In the genomic region with DNA sequence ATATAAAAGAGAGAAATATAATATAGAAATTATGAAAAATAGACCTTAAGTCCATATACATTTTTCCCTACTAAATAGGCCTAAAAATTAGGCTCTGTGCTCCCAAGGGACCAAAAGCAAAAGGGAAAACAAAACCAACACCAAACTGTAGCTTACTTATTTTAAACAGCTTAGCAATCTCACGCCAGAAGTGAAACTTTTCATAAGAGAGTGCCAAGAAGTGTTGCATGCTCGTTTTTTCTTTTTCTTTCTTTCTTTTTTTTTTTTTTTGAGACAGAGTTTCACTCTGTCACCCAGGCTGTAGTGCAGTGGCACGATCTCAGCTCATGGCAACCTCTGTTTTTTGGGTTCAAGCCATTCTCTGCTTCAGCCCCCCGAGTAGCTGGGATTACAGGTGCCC, we compare ENCODE assay signal across 14 cellular contexts.
A peak's percentile ranks its signal among the peaks of the same experiment; 100 is the strongest.
DNase-seq lines count a peak whose midpoint lies in the region; ATAC-seq and TF ChIP-seq lines count a peak whose summit lies in the region.
"Had no signal": no experiment of that assay in that cellular context is flagged by ENCODE, and none has a peak within 500 bp of the region (broad histone marks: within the 10 kb centered on the region; RNA-seq: fewer than 3 reads in every experiment).

No MANE protein-coding gene starts in this region.

- CTCF ChIA-PET in OCI-LY7 (lab: Charles Lee; ENCODE audit: unreplicated experiment) = interaction anchor here (1.3 kb wide), 1 partner anchor 9 kb away, joined by 5 read pairs; no protein-coding TSS in a partner anchor
- CTCF ChIA-PET in naive thymus-derived CD4-positive, alpha-beta T cell (lab: Charles Lee) = no interaction called here

- ATAC-seq in GM18867 (IDR thresholded peaks at IDR 0.05; ENCODE audit: unreplicated experiment) (peak; percentile 97), GM21515 (IDR thresholded peaks at IDR 0.05; ENCODE audit: unreplicated experiment) (peak; percentile 96), HG03064 (IDR thresholded peaks at IDR 0.05; ENCODE audit: low read depth, unreplicated experiment) (peak; percentile 96)
- no peak for ATAC-seq in naive thymus-derived CD4-positive, alpha-beta T cell
- ATAC-seq: GM23338 had no signal

- BruUV-seq in OCI-LY7 (replicated peaks; lab: Mats Ljungman, UMichigan) = no TSS peak

- H3K27ac ChIP-seq in OCI-LY7 (ENCODE audit: low read depth, low read length, poor library complexity, severe bottlenecking) = no peak overlapping the region
- no peak overlapping the region for H3K27ac ChIP-seq in naive thymus-derived CD4-positive, alpha-beta T cell (ENCODE audit: low read depth, low read length)
- H3K27ac ChIP-seq: right atrium auricular region, upper lobe of left lung had no signal

- H3K27me3 ChIP-seq in naive thymus-derived CD4-positive, alpha-beta T cell (ENCODE audit: control insufficient read depth in 2 of 2, insufficient read depth in 2 of 2, low read length in 2 of 2) = no peaks in the 10 kb centered on the region
- H3K27me3 ChIP-seq: right atrium auricular region, upper lobe of left lung had no signal

- POLR2A ChIA-PET in OCI-LY7 (lab: Charles Lee) = interaction anchor here (0.6 to 3.4 kb wide), 6 partner anchors 11 to 78 kb away, joined by 3 to 10 read pairs (median 4); no protein-coding TSS in a partner anchor
- POLR2A ChIA-PET in naive thymus-derived CD4-positive, alpha-beta T cell (lab: Charles Lee) = no interaction called here

- H3K4me1 Mint-ChIP-seq in naive thymus-derived CD4-positive, alpha-beta T cell = no peaks in the 10 kb centered on the region
- H3K4me1 Mint-ChIP-seq in activated naive CD8-positive, alpha-beta T cell treated with anti-CD3 and anti-CD28 coated beads for 36 hours = no peaks in the 10 kb centered on the region
- H3K4me1 Mint-ChIP-seq: GM23338 had no signal

- H2AFZ ChIP-seq in OCI-LY7 (ENCODE audit: low read length) = no peak overlapping the region
- H2AFZ ChIP-seq: GM23338 had no signal

- H3K36me3 Mint-ChIP-seq in naive thymus-derived CD4-positive, alpha-beta T cell = no peaks in the 10 kb centered on the region
- H3K36me3 Mint-ChIP-seq in activated naive CD8-positive, alpha-beta T cell treated with anti-CD3 and anti-CD28 coated beads for 36 hours = no peaks in the 10 kb centered on the region

- no peak overlapping the region for H3K27ac Mint-ChIP-seq in naive thymus-derived CD4-positive, alpha-beta T cell
- H3K27ac Mint-ChIP-seq in activated naive CD8-positive, alpha-beta T cell treated with anti-CD3 and anti-CD28 coated beads for 36 hours = no peak overlapping the region
- H3K27ac Mint-ChIP-seq: GM23338 had no signal

- peaks cover 0 to 14% (median 0%) of the 10 kb centered on the region in 5 donors for H3K27me3 Mint-ChIP-seq in naive thymus-derived CD4-positive, alpha-beta T cell
- H3K27me3 Mint-ChIP-seq in activated naive CD8-positive, alpha-beta T cell treated with anti-CD3 and anti-CD28 coated beads for 36 hours = no peaks in the 10 kb centered on the region

- intact Hi-C loops in OCI-LY7 (cut with micrococcal nuclease; ENCODE audit: unreplicated experiment) = no loop called here
- intact Hi-C loops in naive thymus-derived CD4-positive, alpha-beta T cell (cut with micrococcal nuclease) = no loop called here

- H4K20me1 ChIP-seq in OCI-LY7 (ENCODE audit: insufficient read depth, low read length) = no peaks in the 10 kb centered on the region

- no peak overlapping the region for H3K4me3 Mint-ChIP-seq in naive thymus-derived CD4-positive, alpha-beta T cell
- no peak overlapping the region for H3K4me3 Mint-ChIP-seq in activated naive CD8-positive, alpha-beta T cell treated with anti-CD3 and anti-CD28 coated beads for 36 hours
- H3K4me3 Mint-ChIP-seq: GM23338 had no signal

- H3K36me3 ChIP-seq in OCI-LY7 (ENCODE audit: insufficient read depth, low read length) = no peaks in the 10 kb centered on the region
- H3K36me3 ChIP-seq in naive thymus-derived CD4-positive, alpha-beta T cell (ENCODE audit: control insufficient read depth in 2 of 3, insufficient read depth in 3 of 3, low read length in 3 of 3) = no peaks in the 10 kb centered on the region
- H3K36me3 ChIP-seq: right atrium auricular region, upper lobe of left lung had no signal

- H3K9me3 ChIP-seq in OCI-LY7 (ENCODE audit: low read length) = no peaks in the 10 kb centered on the region
- no peaks in the 10 kb centered on the region for H3K9me3 ChIP-seq in naive thymus-derived CD4-positive, alpha-beta T cell (ENCODE audit: control insufficient read depth in 2 of 3, low read length in 3 of 3)
- H3K9me3 ChIP-seq: Caco-2, right atrium auricular region, upper lobe of left lung had no signal

- no peak overlapping the region for H3K4me3 ChIP-seq in OCI-LY7 (ENCODE audit: low read depth, low read length, poor library complexity, severe bottlenecking)
- H3K4me3 ChIP-seq in naive thymus-derived CD4-positive, alpha-beta T cell (ENCODE audit: low read length) = no peak overlapping the region
- H3K4me3 ChIP-seq: GM23338, right atrium auricular region, upper lobe of left lung had no signal

- H3K4me2 ChIP-seq in OCI-LY7 (ENCODE audit: low read length) = no peak overlapping the region
- H3K4me2 ChIP-seq: GM23338 had no signal

- TF ChIP-seq CTCF in OCI-LY7 (conservative IDR thresholded peaks at IDR 0.05; ENCODE audit: low read length) = no peak

- peaks cover 0 to 15% (median 0%) of the 10 kb centered on the region in 11 donors for H3K9me3 Mint-ChIP-seq in naive thymus-derived CD4-positive, alpha-beta T cell
- H3K9me3 Mint-ChIP-seq in activated naive CD8-positive, alpha-beta T cell treated with anti-CD3 and anti-CD28 coated beads for 36 hours = no peaks in the 10 kb centered on the region

- no peaks in the 10 kb centered on the region for H3K79me2 ChIP-seq in OCI-LY7 (ENCODE audit: insufficient read depth, low read depth, low read length)

- no peaks in the 10 kb centered on the region for H3K9me2 ChIP-seq in OCI-LY7 (ENCODE audit: insufficient read depth, low read length)

- H3K4me1 ChIP-seq in OCI-LY7 (ENCODE audit: insufficient read depth, low read length, poor library complexity, severe bottlenecking) = no peaks in the 10 kb centered on the region
- no peaks in the 10 kb centered on the region for H3K4me1 ChIP-seq in naive thymus-derived CD4-positive, alpha-beta T cell (ENCODE audit: control insufficient read depth in 2 of 2, insufficient read depth in 2 of 2, low read length in 2 of 2)
- H3K4me1 ChIP-seq: Caco-2, right atrium auricular region, upper lobe of left lung had no signal

- DNase-seq in OCI-LY7 (ENCODE audit: low spot score) (peak; percentile 4), NCI-H345 treated with DMSO at 0.1 percent for 48 hours (lab: John Stamatoyannopoulos, UW; ENCODE audit: unreplicated experiment) (no peak), SK-N-DZ (ENCODE audit: low spot score) (no peak)
- no peak for DNase-seq in naive thymus-derived CD4-positive, alpha-beta T cell
- no peak for DNase-seq in activated naive CD8-positive, alpha-beta T cell treated with anti-CD3 and anti-CD28 coated beads for 36 hours
- DNase-seq: Caco-2, mesendoderm, NCI-H510A, upper lobe of left lung had no signal
